In genomic region chr18:35477974-35478373, GRCh38 we compare ENCODE assay signal across 16 cellular contexts. TPM values are rescaled to one million over a fixed set of nuclear protein-coding genes. Genes with fewer than 3 reads are reported as not detected.
DNase-seq lines count a peak whose midpoint lies in the region; ATAC-seq and TF ChIP-seq lines count a peak whose summit lies in the region.
"Had no signal": no experiment of that assay in that cellular context is flagged by ENCODE, and none has a peak within 500 bp of the region (broad histone marks: within the 10 kb centered on the region; RNA-seq: fewer than 3 reads in every experiment).

No MANE protein-coding gene starts in this region.

- H3K27ac ChIP-seq in esophagus (ENCODE audit: low read depth in 2 of 2, low read length in 1 of 2) (peak overlapping the region; percentile 27 to 68), heart right ventricle (peak overlapping the region in 1 of 10 donors; percentile 34)
- H3K27ac ChIP-seq: right atrium auricular region, upper lobe of left lung had no signal

- H3K36me3 Mint-ChIP-seq in activated naive CD4-positive, alpha-beta T cell treated with anti-CD3 and anti-CD28 coated beads, Interleukin-2, amount 50 U/mL, for 24 hours = peaks cover 20% of the 10 kb centered on the region
- H3K36me3 Mint-ChIP-seq in T-helper 17 cell (ENCODE audit: low read depth) = peaks cover 6% of the 10 kb centered on the region
- no peaks in the 10 kb centered on the region for H3K36me3 Mint-ChIP-seq in stimulated activated effector memory CD8-positive, alpha-beta T cell treated with anti-CD3 and anti-CD28 coated beads, Interleukin-12 subunit alpha, Interleukin-12 subunit beta, amount 100 ng/mL, for 72 hours

- H3K9me3 Mint-ChIP-seq in activated naive CD4-positive, alpha-beta T cell treated with anti-CD3 and anti-CD28 coated beads, Interleukin-2, amount 50 U/mL, for 24 hours = no peaks in the 10 kb centered on the region
- H3K9me3 Mint-ChIP-seq in stimulated activated effector memory CD8-positive, alpha-beta T cell treated with anti-CD3 and anti-CD28 coated beads, Interleukin-12 subunit alpha, Interleukin-12 subunit beta, amount 100 ng/mL, for 72 hours = no peaks in the 10 kb centered on the region

- H3K27me3 Mint-ChIP-seq in activated naive CD4-positive, alpha-beta T cell treated with anti-CD3 and anti-CD28 coated beads, Interleukin-2, amount 50 U/mL, for 24 hours = no peaks in the 10 kb centered on the region
- no peaks in the 10 kb centered on the region for H3K27me3 Mint-ChIP-seq in T-helper 17 cell

- TF ChIP-seq CTCF in heart right ventricle (IDR thresholded peaks at IDR 0.05) = no peak

- H3K4me1 ChIP-seq in esophagus (ENCODE audit: control insufficient read depth in 2 of 2, insufficient read depth in 2 of 2, low read length in 1 of 2) (peaks cover 0 to 5% of the 10 kb centered on the region in 2 donors), heart right ventricle (peaks cover 0 to 22% (median 0%) of the 10 kb centered on the region in 9 donors)

- no peak for DNase-seq in activated naive CD4-positive, alpha-beta T cell treated with Interleukin-2 at 50 U/mL for 16 hours
- DNase-seq in T-helper 17 cell (no peak), dermis blood vessel endothelial cell (no peak), heart right ventricle (no peak), HT-29 (ENCODE audit: low spot score) (no peak)
- DNase-seq in stimulated activated effector memory CD8-positive, alpha-beta T cell treated with anti-CD3 and anti-CD28 coated beads, Interleukin-12 subunit alpha, Interleukin-12 subunit beta, amount 100 ng/mL, for 72 hours (ENCODE audit: low spot score in 2 of 2) = no peak
- DNase-seq: DMS 273 treated with DMSO at 0.1 percent for 48 hours, MM.1S, NCI-H2081, NCI-H524 treated with DMSO at 0.1 percent for 48 hours had no signal

- peak overlapping the region; percentile 24 to 37 for H3K4me3 ChIP-seq in esophagus (ENCODE audit: low read depth in 1 of 2, low read length in 2 of 2)
- no peak overlapping the region for H3K4me3 ChIP-seq in heart right ventricle
- H3K4me3 ChIP-seq: lung, right atrium auricular region, upper lobe of left lung had no signal

- intact Hi-C loops in heart right ventricle (cut with DNase I) = no loop called here

- H3K27me3 ChIP-seq in esophagus (ENCODE audit: control insufficient read depth in 1 of 2, insufficient read depth in 2 of 2, low read length in 2 of 2) (no peaks in the 10 kb centered on the region), heart right ventricle (no peaks in the 10 kb centered on the region)
- H3K27me3 ChIP-seq: right atrium auricular region, upper lobe of left lung had no signal

- H3K9me3 ChIP-seq in T-helper 17 cell (ENCODE audit: control insufficient read depth, low read length, poor library complexity, severe bottlenecking) (no peaks in the 10 kb centered on the region), esophagus (ENCODE audit: control insufficient read depth in 2 of 2, insufficient read depth in 1 of 2, low read depth in 1 of 2, low read length in 1 of 2) (no peaks in the 10 kb centered on the region), heart right ventricle (no peaks in the 10 kb centered on the region)
- H3K9me3 ChIP-seq: right atrium auricular region, upper lobe of left lung had no signal

- ATAC-seq in T-helper 17 cell (no peak), heart right ventricle (no peak)
- ATAC-seq in stimulated activated effector memory CD8-positive, alpha-beta T cell treated with anti-CD3 and anti-CD28 coated beads, Interleukin-12 subunit alpha, Interleukin-12 subunit beta, amount 100 ng/mL, for 72 hours = no peak

- H3K36me3 ChIP-seq in esophagus (ENCODE audit: control insufficient read depth in 2 of 2, insufficient read depth in 2 of 2, low read length in 1 of 2) (peaks cover 0 to 4% of the 10 kb centered on the region in 2 donors), heart right ventricle (peaks cover 0 to 26% (median 0%) of the 10 kb centered on the region in 9 donors)
- H3K36me3 ChIP-seq: right atrium auricular region, upper lobe of left lung had no signal

- H3K4me1 Mint-ChIP-seq in activated naive CD4-positive, alpha-beta T cell treated with anti-CD3 and anti-CD28 coated beads, Interleukin-2, amount 50 U/mL, for 24 hours = peaks cover 23% of the 10 kb centered on the region
- peaks cover 6% of the 10 kb centered on the region for H3K4me1 Mint-ChIP-seq in T-helper 17 cell
- peaks cover 12% of the 10 kb centered on the region for H3K4me1 Mint-ChIP-seq in stimulated activated effector memory CD8-positive, alpha-beta T cell treated with anti-CD3 and anti-CD28 coated beads, Interleukin-12 subunit alpha, Interleukin-12 subunit beta, amount 100 ng/mL, for 72 hours

- H3K27ac Mint-ChIP-seq in activated naive CD4-positive, alpha-beta T cell treated with anti-CD3 and anti-CD28 coated beads, Interleukin-2, amount 50 U/mL, for 24 hours = peak overlapping the region; percentile 37
- peak overlapping the region; percentile 19 for H3K27ac Mint-ChIP-seq in T-helper 17 cell
- peak overlapping the region; percentile 86 for H3K27ac Mint-ChIP-seq in stimulated activated effector memory CD8-positive, alpha-beta T cell treated with anti-CD3 and anti-CD28 coated beads, Interleukin-12 subunit alpha, Interleukin-12 subunit beta, amount 100 ng/mL, for 72 hours

- no peak overlapping the region for H3K4me3 Mint-ChIP-seq in activated naive CD4-positive, alpha-beta T cell treated with anti-CD3 and anti-CD28 coated beads, Interleukin-2, amount 50 U/mL, for 24 hours
- H3K4me3 Mint-ChIP-seq in T-helper 17 cell = no peak overlapping the region
- H3K4me3 Mint-ChIP-seq in stimulated activated effector memory CD8-positive, alpha-beta T cell treated with anti-CD3 and anti-CD28 coated beads, Interleukin-12 subunit alpha, Interleukin-12 subunit beta, amount 100 ng/mL, for 72 hours = peak overlapping the region; percentile 54
- H3K4me3 Mint-ChIP-seq: neural crest cell had no signal

RNA-seq across cellular contexts. Expression of gene INO80C, which starts 19.8 kb away (rescaled TPM):
- total RNA-seq in T-helper 17 cell (10 to 100 TPM; 20.9 to 21.3 TPM), dermis blood vessel endothelial cell (8.7 and 9.3 TPM in 2 replicates), heart right ventricle (10 to 100 TPM; 19.5 to 28.4 (median 25.5) TPM)
- polyA plus RNA-seq in esophagus (10 to 100 TPM; 58.3 to 70.6 TPM), heart right ventricle (10 to 100 TPM; 17.3 to 24.5 TPM)
- total RNA-seq in HT-29 (2014; rRNA removed; shearing (Covaris generic)) = 5.1 TPM in 2 replicates

Comparison
In these comparisons a context has a peak if more than half of its experiments do, and no peak if none do; other contexts are left out.
1. H3K27ac Mint-ChIP-seq: peak in every context shown above with its lines; median percentile 86 in stimulated activated effector memory CD8-positive, alpha-beta T cell treated with anti-CD3 and anti-CD28 coated beads, Interleukin-12 subunit alpha, Interleukin-12 subunit beta, amount 100 ng/mL, for 72 hours; 37 in activated naive CD4-positive, alpha-beta T cell treated with anti-CD3 and anti-CD28 coated beads, Interleukin-2, amount 50 U/mL, for 24 hours; 19 in T-helper 17 cell.
2. H3K4me3 ChIP-seq: peak in esophagus (2 of 2); none in heart right ventricle (0 of 10).